In genomic region chr6:13461352-13461751, GRCh38 we compare ENCODE assay signal across 1 cellular context.
TF ChIP-seq lines count a peak whose summit lies in the region.

No MANE protein-coding gene starts in this region.

TF ChIP-seq in A549, 52 proteins besides CTCF, POLR2A, EP300 and RAD21:
- TF ChIP-seq HOXA7 (CRISPR knock-in tag; IDR thresholded peaks at IDR 0.05): no peak
- TF ChIP-seq TP53 (CRISPR knock-in tag; IDR thresholded peaks at IDR 0.05): no peak
